ENCODE assay signal across 1 cellular context in the genomic region with DNA sequence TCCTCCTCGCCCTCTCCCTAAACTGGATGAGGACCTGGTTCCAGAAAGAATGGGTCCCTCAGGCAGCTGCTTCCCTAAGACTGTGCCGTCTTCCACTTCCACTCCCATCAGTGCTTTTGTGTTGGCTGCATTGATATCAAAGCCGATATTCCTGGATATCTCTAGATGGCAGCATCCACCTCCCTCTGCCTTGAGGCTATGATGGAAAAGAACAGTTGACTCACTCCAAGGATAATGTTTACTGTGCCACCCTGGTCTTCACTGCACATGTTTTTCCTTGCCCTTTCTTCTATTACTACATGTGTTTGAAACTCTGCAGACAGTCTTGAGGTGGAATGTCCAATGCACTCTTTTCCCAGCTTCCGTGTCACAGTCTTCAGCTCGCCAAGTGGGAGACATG.
TF ChIP-seq lines count a peak whose summit lies in the region.

No MANE protein-coding gene starts in this region.

TF ChIP-seq in WTC11, 78 proteins besides CTCF, POLR2A, EP300 and RAD21 (continued from another document):
- TF ChIP-seq, protein P1, sequence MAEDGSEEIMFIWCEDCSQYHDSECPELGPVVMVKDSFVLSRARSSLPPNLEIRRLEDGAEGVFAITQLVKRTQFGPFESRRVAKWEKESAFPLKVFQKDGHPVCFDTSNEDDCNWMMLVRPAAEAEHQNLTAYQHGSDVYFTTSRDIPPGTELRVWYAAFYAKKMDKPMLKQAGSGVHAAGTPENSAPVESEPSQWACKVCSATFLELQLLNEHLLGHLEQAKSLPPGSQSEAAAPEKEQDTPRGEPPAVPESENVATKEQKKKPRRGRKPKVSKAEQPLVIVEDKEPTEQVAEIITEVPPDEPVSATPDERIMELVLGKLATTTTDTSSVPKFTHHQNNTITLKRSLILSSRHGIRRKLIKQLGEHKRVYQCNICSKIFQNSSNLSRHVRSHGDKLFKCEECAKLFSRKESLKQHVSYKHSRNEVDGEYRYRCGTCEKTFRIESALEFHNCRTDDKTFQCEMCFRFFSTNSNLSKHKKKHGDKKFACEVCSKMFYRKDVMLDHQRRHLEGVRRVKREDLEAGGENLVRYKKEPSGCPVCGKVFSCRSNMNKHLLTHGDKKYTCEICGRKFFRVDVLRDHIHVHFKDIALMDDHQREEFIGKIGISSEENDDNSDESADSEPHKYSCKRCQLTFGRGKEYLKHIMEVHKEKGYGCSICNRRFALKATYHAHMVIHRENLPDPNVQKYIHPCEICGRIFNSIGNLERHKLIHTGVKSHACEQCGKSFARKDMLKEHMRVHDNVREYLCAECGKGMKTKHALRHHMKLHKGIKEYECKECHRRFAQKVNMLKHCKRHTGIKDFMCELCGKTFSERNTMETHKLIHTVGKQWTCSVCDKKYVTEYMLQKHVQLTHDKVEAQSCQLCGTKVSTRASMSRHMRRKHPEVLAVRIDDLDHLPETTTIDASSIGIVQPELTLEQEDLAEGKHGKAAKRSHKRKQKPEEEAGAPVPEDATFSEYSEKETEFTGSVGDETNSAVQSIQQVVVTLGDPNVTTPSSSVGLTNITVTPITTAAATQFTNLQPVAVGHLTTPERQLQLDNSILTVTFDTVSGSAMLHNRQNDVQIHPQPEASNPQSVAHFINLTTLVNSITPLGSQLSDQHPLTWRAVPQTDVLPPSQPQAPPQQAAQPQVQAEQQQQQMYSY (CRISPR knock-in tag; IDR thresholded peaks at IDR 0.05) = no peak
